In the genomic region with DNA sequence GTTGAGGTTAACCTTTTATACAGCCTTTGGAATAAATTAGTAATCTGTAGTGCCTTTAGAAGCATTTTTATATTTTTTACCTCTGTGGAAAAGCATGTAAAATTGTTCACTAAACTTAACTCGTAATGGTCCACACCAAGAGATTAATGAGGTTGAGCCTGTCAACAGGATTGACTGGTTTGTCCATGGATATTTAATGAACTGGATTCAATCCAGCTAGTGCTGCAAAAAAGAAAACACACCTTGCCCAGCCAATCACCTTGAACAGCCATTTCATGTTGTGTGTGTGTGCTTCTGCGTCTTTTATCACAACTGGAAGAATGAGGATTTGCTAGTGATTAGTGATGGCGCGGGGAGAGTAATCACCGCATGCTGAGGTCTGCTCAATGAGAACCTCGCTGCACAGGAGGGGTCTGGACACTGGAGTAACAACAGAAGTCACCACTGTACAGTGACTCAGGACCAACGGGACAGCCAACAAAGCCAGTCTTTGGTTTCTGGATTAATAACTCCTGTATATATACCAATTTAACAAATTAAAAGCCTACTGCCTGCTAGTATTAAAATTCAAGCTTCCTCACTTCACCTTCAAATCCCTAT, we compare ENCODE assay signal across 17 cellular contexts. TPM values are rescaled to one million over a fixed set of nuclear protein-coding genes. Genes with fewer than 3 reads are reported as not detected.
"Had no signal": no experiment of that assay in that cellular context is flagged by ENCODE, and none has a peak within 500 bp of the region (broad histone marks: within the 10 kb centered on the region; RNA-seq: fewer than 3 reads in every experiment).

No MANE protein-coding gene starts in this region.

- H3K9me3 ChIP-seq: ascending aorta, colonic mucosa, left lung, pancreas had no signal

- H3K27me3 ChIP-seq: ascending aorta, colonic mucosa, left lung, pancreas had no signal

- ATAC-seq: activated CD8-positive, alpha-beta T cell treated with anti-CD3 and anti-CD28 coated beads for 36 hours; left lung; pancreas had no signal

- H3K27ac Mint-ChIP-seq: T-helper 1 cell treated with Interleukin-12 subunit alpha and Interleukin-12 subunit beta and Interleukin-4 antibody, amounts not matched to agents 30 μg/mL and 1 μg/mL, for 36 hours had no signal

- DNase-seq: activated CD4-positive, alpha-beta T cell treated with anti-CD3 and anti-CD28 coated beads for 1 hour; activated CD8-positive, alpha-beta T cell treated with anti-CD3 and anti-CD28 coated beads for 36 hours; activated naive CD8-positive, alpha-beta T cell treated with anti-CD3 and anti-CD28 coated beads, Interleukin-2, amount 10 ng/mL, durations not matched to agents 7 days and 5 days; colonic mucosa; left lung; pancreas; stimulated activated CD4-positive, alpha-beta T cell treated with anti-CD3 and anti-CD28 coated beads, Interleukin-4, amount 100 ng/mL, for 4 hours had no signal

- H3K4me3 Mint-ChIP-seq: activated CD8-positive, alpha-beta T cell treated with anti-CD3 and anti-CD28 coated beads for 36 hours; activated naive CD8-positive, alpha-beta T cell treated with anti-CD3 and anti-CD28 coated beads, Interleukin-2, amount 10 ng/mL, durations not matched to agents 7 days and 5 days; neural crest cell; T-helper 1 cell treated with Interleukin-12 subunit alpha and Interleukin-12 subunit beta and Interleukin-4 antibody, amounts not matched to agents 30 μg/mL and 1 μg/mL, for 36 hours had no signal

- H3K4me3 ChIP-seq: ascending aorta, colonic mucosa, left lung, pancreas had no signal

- H3K27ac ChIP-seq: ascending aorta, colonic mucosa, left lung, pancreas had no signal

- H3K9me3 Mint-ChIP-seq: activated CD8-positive, alpha-beta T cell treated with anti-CD3 and anti-CD28 coated beads for 36 hours; activated naive CD8-positive, alpha-beta T cell treated with anti-CD3 and anti-CD28 coated beads, Interleukin-2, amount 10 ng/mL, durations not matched to agents 7 days and 5 days; neural crest cell; T-helper 1 cell treated with Interleukin-12 subunit alpha and Interleukin-12 subunit beta and Interleukin-4 antibody, amounts not matched to agents 30 μg/mL and 1 μg/mL, for 36 hours had no signal

- H3K27me3 Mint-ChIP-seq: activated CD8-positive, alpha-beta T cell treated with anti-CD3 and anti-CD28 coated beads for 36 hours; activated naive CD8-positive, alpha-beta T cell treated with anti-CD3 and anti-CD28 coated beads, Interleukin-2, amount 10 ng/mL, durations not matched to agents 7 days and 5 days had no signal

- H3K4me1 ChIP-seq: ascending aorta, left lung had no signal

RNA-seq across cellular contexts. Expression of gene LITAFD, which starts 33.7 kb away (rescaled TPM):
- total RNA-seq: activated CD8-positive, alpha-beta T cell treated with anti-CD3 and anti-CD28 coated beads for 36 hours; activated naive CD8-positive, alpha-beta T cell treated with anti-CD3 and anti-CD28 coated beads, Interleukin-2, amount 10 ng/mL, durations not matched to agents 7 days and 5 days; ascending aorta; cardiac septum; colonic mucosa; left lung; mesenteric fat pad; neural crest cell; pancreas; renal cortical epithelial cell; skeletal muscle tissue; urinary bladder had no signal
- polyA plus RNA-seq: keratinocyte, pancreas, thymus, urinary bladder had no signal
